In genomic region chr9:136572003-136572595, GRCh38 we compare ENCODE assay signal across 10 cellular contexts. TPM values are rescaled to one million over a fixed set of nuclear protein-coding genes. Genes with fewer than 3 reads are reported as not detected.
DNase-seq lines count a peak whose midpoint lies in the region; ATAC-seq and TF ChIP-seq lines count a peak whose summit lies in the region.
"Had no signal": no experiment of that assay in that cellular context is flagged by ENCODE, and none has a peak within 500 bp of the region (broad histone marks: within the 10 kb centered on the region; RNA-seq: fewer than 3 reads in every experiment).

No MANE protein-coding gene starts in this region.

- TF ChIP-seq EP300 in ovary (IDR thresholded peaks at IDR 0.05), result no peak

- WGBS in spleen, 5 donors, result 52 to 73% (median 70%) methylated on average over 12 to 13 of the region's 13 CpGs
- 78 to 83% (median 82%) methylated on average over 13 of the region's 13 CpGs for WGBS in ovary, 3 donors

- ATAC-seq in central memory CD8-positive, alpha-beta T cell (replicated peaks; ENCODE audit: extremely low read depth, poor library complexity, severe bottlenecking), result no peak
- ATAC-seq in omental fat pad (ENCODE audit: low FRiP score), result no peak

- H3K36me3 ChIP-seq in spleen, result no peaks in the 10 kb centered on the region
- H3K36me3 ChIP-seq in ovary, result no peaks in the 10 kb centered on the region

- no peaks in the 10 kb centered on the region for H3K36me3 Mint-ChIP-seq in central memory CD8-positive, alpha-beta T cell (ENCODE audit: insufficient read depth)
- no peaks in the 10 kb centered on the region for H3K36me3 Mint-ChIP-seq in activated T-helper 1 cell treated with anti-CD3 and anti-CD28 coated beads, Interleukin-12 subunit alpha, Interleukin-12 subunit beta, Interleukin-2, Interleukin-4 antibody, amounts not matched to agents 30 ng/mL and 10 ng/mL and 1 ng/mL, durations not matched to agents 14 hours and 24 hours and 36 hours (ENCODE audit: low read depth)

- no peaks in the 10 kb centered on the region for H3K9me3 ChIP-seq in spleen
- H3K9me3 ChIP-seq in ovary, result no peaks in the 10 kb centered on the region

- H3K4me3 ChIP-seq in spleen, result no peak overlapping the region
- no peak overlapping the region for H3K4me3 ChIP-seq in ovary

- H3K27me3 ChIP-seq in spleen (replicated peaks in 1 of 7), result no peaks in the 10 kb centered on the region
- no peaks in the 10 kb centered on the region for H3K27me3 ChIP-seq in ovary

- H3K27ac Mint-ChIP-seq in central memory CD8-positive, alpha-beta T cell (ENCODE audit: low read depth), result peak overlapping the region; percentile 29
- no peak overlapping the region for H3K27ac Mint-ChIP-seq in activated T-helper 1 cell treated with anti-CD3 and anti-CD28 coated beads, Interleukin-12 subunit alpha, Interleukin-12 subunit beta, Interleukin-2, Interleukin-4 antibody, amounts not matched to agents 30 ng/mL and 10 ng/mL and 1 ng/mL, durations not matched to agents 14 hours and 24 hours and 36 hours

- no peaks in the 10 kb centered on the region for H3K9me3 Mint-ChIP-seq in central memory CD8-positive, alpha-beta T cell
- H3K9me3 Mint-ChIP-seq in activated T-helper 1 cell treated with anti-CD3 and anti-CD28 coated beads, Interleukin-12 subunit alpha, Interleukin-12 subunit beta, Interleukin-2, Interleukin-4 antibody, amounts not matched to agents 30 ng/mL and 10 ng/mL and 1 ng/mL, durations not matched to agents 14 hours and 24 hours and 36 hours, result no peaks in the 10 kb centered on the region

- H3K27ac ChIP-seq in spleen (peak overlapping the region in 6 of 8 donors; percentile 22 to 71 (median 67)), ovary (no peak overlapping the region)

- DNase-seq in HT1080 (ENCODE audit: low read depth) (peak; percentile 67), iPS-NIHi11 (ENCODE audit: low spot score) (peak; percentile 92), spleen (no peak), omental fat pad (ENCODE audit: low spot score) (no peak), ovary (no peak), inferior parietal cortex (ENCODE audit: extremely low spot score) (no peak)
- DNase-seq in central memory CD8-positive, alpha-beta T cell (ENCODE audit: low spot score in 2 of 2), result no peak
- no peak for DNase-seq in activated T-helper 1 cell treated with anti-CD3 and anti-CD28 coated beads, Interleukin-12 subunit alpha, Interleukin-12 subunit beta, Interleukin-2, Interleukin-4 antibody, amounts not matched to agents 30 ng/mL and 10 ng/mL and 1 ng/mL, durations not matched to agents 14 hours and 24 hours and 36 hours (ENCODE audit: low spot score)
- DNase-seq: activated CD4-positive, CD25-positive, alpha-beta regulatory T cell; NCI-H510A had no signal

- TF ChIP-seq CTCF in spleen (IDR thresholded peaks at IDR 0.05 in 8 of 11, conservative IDR thresholded peaks at IDR 0.05 in 3 of 11) (no peak), omental fat pad (IDR thresholded peaks at IDR 0.05) (no peak), ovary (IDR thresholded peaks at IDR 0.05) (no peak)

- H3K4me3 Mint-ChIP-seq in central memory CD8-positive, alpha-beta T cell, result no peak overlapping the region
- H3K4me3 Mint-ChIP-seq in activated T-helper 1 cell treated with anti-CD3 and anti-CD28 coated beads, Interleukin-12 subunit alpha, Interleukin-12 subunit beta, Interleukin-2, Interleukin-4 antibody, amounts not matched to agents 30 ng/mL and 10 ng/mL and 1 ng/mL, durations not matched to agents 14 hours and 24 hours and 36 hours, result no peak overlapping the region

- peaks cover 7% of the 10 kb centered on the region for H3K4me1 Mint-ChIP-seq in central memory CD8-positive, alpha-beta T cell
- H3K4me1 Mint-ChIP-seq in activated T-helper 1 cell treated with anti-CD3 and anti-CD28 coated beads, Interleukin-12 subunit alpha, Interleukin-12 subunit beta, Interleukin-2, Interleukin-4 antibody, amounts not matched to agents 30 ng/mL and 10 ng/mL and 1 ng/mL, durations not matched to agents 14 hours and 24 hours and 36 hours (ENCODE audit: low read depth), result no peaks in the 10 kb centered on the region

- H3K27me3 Mint-ChIP-seq in central memory CD8-positive, alpha-beta T cell, result no peaks in the 10 kb centered on the region
- peaks cover 2% of the 10 kb centered on the region for H3K27me3 Mint-ChIP-seq in activated T-helper 1 cell treated with anti-CD3 and anti-CD28 coated beads, Interleukin-12 subunit alpha, Interleukin-12 subunit beta, Interleukin-2, Interleukin-4 antibody, amounts not matched to agents 30 ng/mL and 10 ng/mL and 1 ng/mL, durations not matched to agents 14 hours and 24 hours and 36 hours (ENCODE audit: insufficient read depth)

- intact Hi-C loops in spleen (cut with DNase I; ENCODE audit: low total_unique reads) (no loop called here), ovary (cut with DNase I) (no loop called here)
- intact Hi-C loops in activated T-helper 1 cell treated with anti-CD3 and anti-CD28 coated beads, Interleukin-12 subunit alpha, Interleukin-12 subunit beta, Interleukin-2, Interleukin-4 antibody, amounts not matched to agents 30 ng/mL and 10 ng/mL and 1 ng/mL, durations not matched to agents 14 hours and 24 hours and 36 hours (cut with micrococcal nuclease), result no loop called here

- TF ChIP-seq POLR2A in spleen (IDR thresholded peaks at IDR 0.05) (no peak), ovary (IDR thresholded peaks at IDR 0.05) (no peak)

- peaks cover 23 to 73% (median 51%) of the 10 kb centered on the region in 6 donors for H3K4me1 ChIP-seq in spleen
- H3K4me1 ChIP-seq in ovary (ENCODE audit: insufficient read depth), result peaks cover 12% of the 10 kb centered on the region

RNA-seq across cellular contexts. Expression of gene NOTCH1, which starts 26.3 kb away (rescaled TPM):
- total RNA-seq in HT1080 (2014; rRNA removed; shearing (Covaris generic)), result 11.4 and 13.7 TPM in 2 replicates
- polyA plus RNA-seq in HT1080 (2015; cell fraction: cytosol; rRNA removed), result 7.1 and 7.9 TPM in 2 replicates
- 31.4 and 32.3 TPM in 2 replicates for polyA plus RNA-seq in HT1080 (2015; cell fraction: nucleus; rRNA removed)
- total RNA-seq in spleen (100 to 1,000 TPM in 4 of 7 donors, 10 to 100 TPM in 3; 88.6 to 140 (median 117) TPM), omental fat pad (10 to 100 TPM; 10.4 to 61.8 (median 55.1) TPM), ovary (10 to 100 TPM in 6 of 7 donors, 1 to 10 TPM in 1; 7.3 to 30.9 (median 17.4) TPM)
- polyA plus RNA-seq in spleen (10 to 100 TPM in 1 of 3 donors, 1 to 10 TPM in 2; 4.9 to 27.2 (median 8.3) TPM), ovary (1 to 10 TPM; 2.5 to 7.8 TPM)
- total RNA-seq in activated T-helper 1 cell treated with anti-CD3 and anti-CD28 coated beads, Interleukin-12 subunit alpha, Interleukin-12 subunit beta, Interleukin-2, Interleukin-4 antibody, amounts not matched to agents 30 ng/mL and 10 ng/mL and 1 ng/mL, durations not matched to agents 14 hours and 24 hours and 36 hours, result 115 and 121 TPM in 2 replicates

Comparison
In these comparisons a context has a peak if more than half of its experiments do, and no peak if none do; other contexts are left out.
1. DNase-seq: peak in HT1080 (single experiment) and iPS-NIHi11 (single experiment); none in central memory CD8-positive, alpha-beta T cell (0 of 2), spleen (single experiment), omental fat pad (single experiment), activated T-helper 1 cell treated with anti-CD3 and anti-CD28 coated beads, Interleukin-12 subunit alpha, Interleukin-12 subunit beta, Interleukin-2, Interleukin-4 antibody, amounts not matched to agents 30 ng/mL and 10 ng/mL and 1 ng/mL, durations not matched to agents 14 hours and 24 hours and 36 hours (single experiment), ovary (0 of 5) and inferior parietal cortex (single experiment).
2. H3K27ac ChIP-seq: peak in spleen (6 of 8); none in ovary (0 of 2).